32 cellular contexts compared by ENCODE assay signal in genomic region chr10:125774144-125774543, GRCh38. TPM values are rescaled to one million over a fixed set of nuclear protein-coding genes. Genes with fewer than 3 reads are reported as not detected.
"Had no signal": no experiment of that assay in that cellular context is flagged by ENCODE, and none has a peak within 500 bp of the region (broad histone marks: within the 10 kb centered on the region; RNA-seq: fewer than 3 reads in every experiment).

No MANE protein-coding gene starts in this region.

- H3K27ac ChIP-seq: ascending aorta, KMS-11, SJCRH30, SK-N-MC, WERI-Rb-1 had no signal

- H3K9me3 ChIP-seq: ascending aorta, SJCRH30 had no signal

- H3K4me1 Mint-ChIP-seq: activated CD4-positive, alpha-beta T cell treated with anti-CD3 and anti-CD28 coated beads, Interleukin-2, amount 10 ng/mL, durations not matched to agents 24 days and 14 days; activated naive CD8-positive, alpha-beta T cell treated with anti-CD3 and anti-CD28 coated beads, Interleukin-2, amount 10 ng/mL, durations not matched to agents 7 days and 5 days; activated T-helper 17 cell treated with anti-CD3 and anti-CD28 coated beads, Interleukin-2, amount 50 U/mL, for 72 hours had no signal

- H3K9me3 Mint-ChIP-seq: activated CD4-positive, alpha-beta T cell treated with anti-CD3 and anti-CD28 coated beads, Interleukin-2, amount 10 ng/mL, durations not matched to agents 24 days and 14 days; activated CD8-positive, alpha-beta T cell treated with anti-CD3 and anti-CD28 coated beads for 36 hours; activated naive CD8-positive, alpha-beta T cell treated with anti-CD3 and anti-CD28 coated beads, Interleukin-2, amount 10 ng/mL, durations not matched to agents 7 days and 5 days; activated T-cell treated with anti-CD3 and anti-CD28 coated beads, Interleukin-2, amount 50 U/mL, for 72 hours; activated T-helper 17 cell treated with anti-CD3 and anti-CD28 coated beads, Interleukin-2, amount 50 U/mL, for 72 hours had no signal

- ATAC-seq: activated CD8-positive, alpha-beta T cell treated with anti-CD3 and anti-CD28 coated beads for 36 hours; activated T-helper 17 cell treated with anti-CD3 and anti-CD28 coated beads, Interleukin-2, amount 50 U/mL, for 72 hours had no signal

- H3K4me1 ChIP-seq: ascending aorta, SJCRH30 had no signal

- H3K4me3 ChIP-seq: ascending aorta, SJCRH30, SK-N-MC had no signal

- H3K27me3 Mint-ChIP-seq: activated CD4-positive, alpha-beta T cell treated with anti-CD3 and anti-CD28 coated beads, Interleukin-2, amount 10 ng/mL, durations not matched to agents 24 days and 14 days; activated naive CD8-positive, alpha-beta T cell treated with anti-CD3 and anti-CD28 coated beads, Interleukin-2, amount 10 ng/mL, durations not matched to agents 7 days and 5 days had no signal

- DNase-seq: activated CD4-positive, alpha-beta T cell treated with anti-CD3 and anti-CD28 coated beads for 1 hour; activated CD4-positive, alpha-beta T cell treated with anti-CD3 and anti-CD28 coated beads, Interleukin-2, amount 10 ng/mL, durations not matched to agents 24 days and 14 days; activated CD4-positive, alpha-beta T cell treated with anti-CD3 and anti-CD28 coated beads, Interleukin-2, amount 50 U/mL, for 4 hours; activated CD4-positive, CD25-positive, alpha-beta regulatory T cell; activated CD8-positive, alpha-beta T cell treated with anti-CD3 and anti-CD28 coated beads for 36 hours; activated effector memory CD4-positive, alpha-beta T cell treated with anti-CD3 and anti-CD28 coated beads, Interleukin-2, amount 50 U/mL, for 16 hours; activated naive CD4-positive, alpha-beta T cell; activated naive CD4-positive, alpha-beta T cell treated with anti-CD3 and anti-CD28 coated beads, Interleukin-2, amount 50 U/mL, for 16 hours; activated naive CD8-positive, alpha-beta T cell treated with anti-CD3 and anti-CD28 coated beads, Interleukin-2, amount 10 ng/mL, durations not matched to agents 7 days and 5 days; activated T-cell treated with anti-CD3 and anti-CD28 coated beads, Interleukin-2, amount 50 U/mL, for 1 hour; activated T-cell treated with anti-CD3 and anti-CD28 coated beads, Interleukin-2, amount 50 U/mL, for 72 hours; amygdala; NCI-H1048; NCI-H1105 treated with DMSO at 0.1 percent for 48 hours; NCI-H1436; NCI-H1694; NCI-H1930; NCI-H2081 treated with DMSO at 0.1 percent for 48 hours; NCI-H226; NCI-H524 treated with DMSO at 0.1 percent for 48 hours; SHP77; SJCRH30; T1000; WERI-Rb-1 had no signal

- H3K36me3 ChIP-seq: ascending aorta, SJCRH30, WERI-Rb-1 had no signal

- H3K27me3 ChIP-seq: ascending aorta, SJCRH30 had no signal

- H3K4me3 Mint-ChIP-seq: activated CD4-positive, alpha-beta T cell treated with anti-CD3 and anti-CD28 coated beads, Interleukin-2, amount 10 ng/mL, durations not matched to agents 24 days and 14 days; activated CD8-positive, alpha-beta T cell treated with anti-CD3 and anti-CD28 coated beads for 36 hours; activated naive CD8-positive, alpha-beta T cell treated with anti-CD3 and anti-CD28 coated beads, Interleukin-2, amount 10 ng/mL, durations not matched to agents 7 days and 5 days; activated T-cell treated with anti-CD3 and anti-CD28 coated beads, Interleukin-2, amount 50 U/mL, for 72 hours; activated T-helper 17 cell treated with anti-CD3 and anti-CD28 coated beads, Interleukin-2, amount 50 U/mL, for 72 hours had no signal

- H3K27ac Mint-ChIP-seq: activated CD4-positive, alpha-beta T cell treated with anti-CD3 and anti-CD28 coated beads, Interleukin-2, amount 10 ng/mL, durations not matched to agents 24 days and 14 days; activated CD8-positive, alpha-beta T cell treated with anti-CD3 and anti-CD28 coated beads for 36 hours; activated naive CD8-positive, alpha-beta T cell treated with anti-CD3 and anti-CD28 coated beads, Interleukin-2, amount 10 ng/mL, durations not matched to agents 7 days and 5 days; activated T-cell treated with anti-CD3 and anti-CD28 coated beads, Interleukin-2, amount 50 U/mL, for 72 hours; activated T-helper 17 cell treated with anti-CD3 and anti-CD28 coated beads, Interleukin-2, amount 50 U/mL, for 72 hours had no signal

RNA-seq across cellular contexts. Expression of gene MMP21, which starts 1.5 kb away (rescaled TPM):
- total RNA-seq: activated CD8-positive, alpha-beta memory T cell treated with anti-CD3 and anti-CD28 coated beads for 36 hours; activated CD8-positive, alpha-beta T cell treated with anti-CD3 and anti-CD28 coated beads for 36 hours; activated T-cell treated with anti-CD3 and anti-CD28 coated beads, Interleukin-2, amount 50 U/mL, for 72 hours; activated T-helper 17 cell treated with anti-CD3 and anti-CD28 coated beads, Interleukin-2, amount 50 U/mL, for 72 hours; ascending aorta; LHCN-M2; NCI-H460; RPMI7951; SJCRH30 had no signal
